In genomic region chr13:110652231-110652730, GRCh38 we compare ENCODE assay signal across 17 cellular contexts.
"Had no signal": no experiment of that assay in that cellular context is flagged by ENCODE, and none has a peak within 500 bp of the region (broad histone marks: within the 10 kb centered on the region; RNA-seq: fewer than 3 reads in every experiment).

No MANE protein-coding gene starts in this region.

- H3K4me3 Mint-ChIP-seq: activated CD8-positive, alpha-beta T cell treated with anti-CD3 and anti-CD28 coated beads, Interleukin-2, amount 10 ng/mL, durations not matched to agents 7 days and 5 days; brain; neural crest cell; T-cell had no signal

- DNase-seq: activated CD4-positive, alpha-beta T cell treated with anti-CD3 and anti-CD28 coated beads for 48 hours; activated CD8-positive, alpha-beta T cell treated with anti-CD3 and anti-CD28 coated beads, Interleukin-2, amount 10 ng/mL, durations not matched to agents 7 days and 5 days; activated effector memory CD4-positive, alpha-beta T cell treated with Interleukin-2 at 50 U/mL for 16 hours; amygdala; cerebellar nuclear complex; dorsolateral prefrontal cortex; esophagus squamous epithelium; foreskin fibroblast; mesendoderm; pancreas; T-cell had no signal

- H3K9me3 ChIP-seq: esophagus squamous epithelium, left lung, pancreas, thyroid gland had no signal

- H3K27ac ChIP-seq: dorsolateral prefrontal cortex, esophagus squamous epithelium, left lung, pancreas, VCaP had no signal

- ATAC-seq: activated CD8-positive, alpha-beta T cell treated with anti-CD3 and anti-CD28 coated beads, Interleukin-2, amount 10 ng/mL, durations not matched to agents 7 days and 5 days; activated naive CD4-positive, alpha-beta T cell treated with anti-CD3 and anti-CD28 coated beads, Interleukin-2, amount 50 U/mL, for 72 hours; left lung; pancreas; T-cell had no signal

- H3K27ac Mint-ChIP-seq: activated CD8-positive, alpha-beta T cell treated with anti-CD3 and anti-CD28 coated beads, Interleukin-2, amount 10 ng/mL, durations not matched to agents 7 days and 5 days; T-cell had no signal

- H3K4me3 ChIP-seq: dorsolateral prefrontal cortex, esophagus squamous epithelium, left lung, pancreas, thyroid gland had no signal

- H3K27me3 ChIP-seq: dorsolateral prefrontal cortex, esophagus squamous epithelium, left lung, pancreas, thyroid gland had no signal

- H3K9me3 Mint-ChIP-seq: activated naive CD4-positive, alpha-beta T cell treated with anti-CD3 and anti-CD28 coated beads, Interleukin-2, amount 50 U/mL, for 72 hours; neural crest cell; T-cell had no signal

- H3K27me3 Mint-ChIP-seq: brain, T-cell had no signal

- H3K4me1 ChIP-seq: esophagus squamous epithelium, pancreas had no signal
